In the genomic region with DNA sequence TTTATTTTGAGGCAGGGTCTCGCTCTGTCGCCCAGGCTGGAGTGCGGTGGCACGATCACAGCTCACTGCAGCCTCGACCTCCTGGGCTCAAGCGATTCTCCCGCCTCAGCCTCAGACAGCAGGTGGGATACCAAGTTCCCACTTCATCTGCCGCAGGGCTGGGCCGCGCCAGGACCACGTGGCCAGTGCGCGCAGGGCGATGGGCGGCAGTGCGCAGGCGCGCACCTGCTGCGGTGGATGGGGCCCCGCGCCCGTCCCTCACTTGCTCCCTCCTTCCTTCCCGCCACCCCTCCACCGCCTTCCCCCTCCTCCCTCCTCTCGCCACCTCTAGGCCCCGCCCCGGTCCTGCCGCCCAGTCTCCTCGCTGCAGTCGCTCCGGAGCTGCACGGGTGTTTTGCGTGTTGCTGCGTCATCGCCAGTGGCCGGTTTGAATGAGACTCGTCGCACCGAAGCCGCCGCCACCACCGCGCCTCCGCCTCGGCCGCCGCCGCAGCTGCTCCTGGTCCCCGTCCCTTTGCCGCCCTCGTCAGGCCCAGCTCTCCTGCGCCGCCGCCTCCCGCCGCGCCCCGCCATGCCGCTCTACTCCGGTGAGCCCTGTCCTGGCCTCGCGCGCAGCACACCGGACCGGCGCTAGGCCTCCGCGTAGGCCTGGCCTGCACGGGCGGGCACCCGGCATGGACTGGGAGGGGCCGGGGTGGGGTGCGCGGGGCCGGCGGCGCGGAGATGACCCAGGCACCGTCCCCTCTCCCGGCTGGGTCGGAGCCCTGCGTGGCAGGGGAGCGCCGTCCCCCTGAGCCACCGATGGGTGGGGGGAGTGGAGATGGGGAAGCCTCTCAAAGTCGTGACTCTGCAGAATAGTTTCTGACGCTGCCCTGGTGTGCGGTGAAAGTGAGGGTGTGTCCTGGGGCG, we compare ENCODE assay signal across 8 cellular contexts. TPM values are rescaled to one million over a fixed set of nuclear protein-coding genes. Genes with fewer than 3 reads are reported as not detected.
A peak's percentile ranks its signal among the peaks of the same experiment; 100 is the strongest.
DNase-seq lines count a peak whose midpoint lies in the region; ATAC-seq and TF ChIP-seq lines count a peak whose summit lies in the region.

A gene (plus strand): TSS at position 430 of the 909 bp plus-strand sequence. CDS start 142 bp downstream, at position 572.

- peak within 1 kb of the TSS; percentile 81 to 95 for H3K27ac ChIP-seq in lung (ENCODE audit: low read depth in 1 of 2, low read length in 1 of 2)

- peak; percentile 87 for ATAC-seq in GM21360 (IDR thresholded peaks at IDR 0.05; ENCODE audit: unreplicated experiment)
- ATAC-seq in lung (ENCODE audit: insufficient read depth, low FRiP score), result peak; percentile 93

- peak within 1 kb of the TSS; percentile 96 for H3K4me3 ChIP-seq in lung

- DNase-seq in COLO829 (ENCODE audit: low spot score) (peak; percentile 88), HT-29 (ENCODE audit: low spot score) (peak; percentile 98), lung (ENCODE audit: low spot score) (peak; percentile 98)
- peak; percentile 84 for DNase-seq in NK-92 treated with Interleukin-12 subunit alpha and Interleukin-12 subunit beta, amount 100 ng/mL, for 24 hours (lab: John Stamatoyannopoulos, UW)
- peak; percentile 97 for DNase-seq in activated CD8-positive, alpha-beta memory T cell treated with anti-CD3 and anti-CD28 coated beads for 24 hours
- DNase-seq in effector CD4-positive, alpha-beta T cell, result peak; percentile 95
- DNase-seq in stimulated activated CD4-positive, alpha-beta T cell treated with anti-CD3 and anti-CD28 coated beads, TNF-alpha, amount 100 ng/mL, for 24 hours (ENCODE audit: low read depth in 3 of 3), result peak; percentile 95 to 98 (median 95)

- H3K4me1 ChIP-seq in lung (ENCODE audit: control insufficient read depth in 2 of 2, insufficient read depth in 2 of 2, low read length in 2 of 2), result peaks cover 0 to 5% of the 10 kb centered on the region in 2 donors

- 2% methylated on average over 70 to 89 of the region's 89 CpGs for WGBS in lung, 2 donors

- TF ChIP-seq CTCF in lung (IDR thresholded peaks at IDR 0.05; ENCODE audit: control extremely low read depth, extremely low read depth), result no peak

- H3K9me3 ChIP-seq in lung (ENCODE audit: control insufficient read depth in 2 of 2, insufficient read depth in 1 of 2, low read length in 1 of 2), result no peaks in the 10 kb centered on the region

- no peaks in the 10 kb centered on the region for H3K27me3 ChIP-seq in lung (ENCODE audit: control insufficient read depth, insufficient read depth)

- no peaks in the 10 kb centered on the region for H3K36me3 ChIP-seq in lung (ENCODE audit: control insufficient read depth in 2 of 2, insufficient read depth in 2 of 2, low read length in 2 of 2)

RNA-seq across cellular contexts. Expression of the gene that starts here (rescaled TPM):
- total RNA-seq in HT-29 (2014; rRNA removed; shearing (Covaris generic)), result 12.3 and 13.6 TPM in 2 replicates
- 10 to 100 TPM; 39.8 to 41.2 TPM for total RNA-seq in lung
- 10 to 100 TPM; 22.8 to 23.5 TPM for polyA plus RNA-seq in lung

Comparison
In these comparisons a context has a peak if more than half of its experiments do, and no peak if none do; other contexts are left out.
1. Peak in every context shown above with its lines: DNase-seq, ATAC-seq, H3K4me3 ChIP-seq and H3K27ac ChIP-seq.